In genomic region chr19:5017235-5017634, GRCh38 we compare ENCODE assay signal across 3 cellular contexts.
TF ChIP-seq lines count a peak whose summit lies in the region.

No MANE protein-coding gene starts in this region.

TF ChIP-seq in HepG2, 621 proteins besides CTCF, POLR2A, EP300 and RAD21:
- no peak for TF ChIP-seq ZNF569 (CRISPR knock-in tag; IDR thresholded peaks at IDR 0.05; ENCODE audit: borderline replicate concordance)
- TF ChIP-seq ZBTB40 (IDR thresholded peaks at IDR 0.05), result peak; percentile 59
- TF ChIP-seq ZBTB40 (CRISPR knock-in tag; IDR thresholded peaks at IDR 0.05), result peak; percentile 99

TF ChIP-seq in GM12878, 131 proteins besides CTCF, POLR2A, EP300 and RAD21:
- peak; percentile 85 for TF ChIP-seq ZBTB40 (IDR thresholded peaks at IDR 0.05; ENCODE audit: borderline replicate concordance)
- no peak for TF ChIP-seq ZBTB11 (CRISPR knock-in tag; IDR thresholded peaks at IDR 0.05)

TF ChIP-seq in SK-N-SH treated with all-trans-retinoic acid at 6 μM for 48 hours, 23 proteins besides CTCF, POLR2A, EP300 and RAD21:
- TF ChIP-seq BACH2 (CRISPR knock-in tag; IDR thresholded peaks at IDR 0.05; ENCODE audit: borderline replicate concordance) (no peak), TOX (CRISPR knock-in tag; IDR thresholded peaks at IDR 0.05; ENCODE audit: borderline replicate concordance) (no peak), ZNF8 (CRISPR knock-in tag; IDR thresholded peaks at IDR 0.05) (no peak), POU6F1 (CRISPR knock-in tag; IDR thresholded peaks at IDR 0.05; ENCODE audit: borderline replicate concordance, low read depth) (no peak), PPARA (CRISPR knock-in tag; IDR thresholded peaks at IDR 0.05; ENCODE audit: borderline replicate concordance) (no peak), GLIS3 (CRISPR knock-in tag; IDR thresholded peaks at IDR 0.05) (no peak), ARNTL (CRISPR knock-in tag; IDR thresholded peaks at IDR 0.05; ENCODE audit: borderline replicate concordance, low read depth) (no peak), TCF4 (CRISPR knock-in tag; IDR thresholded peaks at IDR 0.05; ENCODE audit: borderline replicate concordance) (no peak), ESRRG (CRISPR knock-in tag; IDR thresholded peaks at IDR 0.05) (no peak), TSHZ2 (CRISPR knock-in tag; IDR thresholded peaks at IDR 0.05) (no peak), CREB5 (CRISPR knock-in tag; IDR thresholded peaks at IDR 0.05; ENCODE audit: low read depth) (no peak), ZFP3 (CRISPR knock-in tag; IDR thresholded peaks at IDR 0.05) (no peak), ISL1 (CRISPR knock-in tag; IDR thresholded peaks at IDR 0.05) (no peak), ZNF70 (CRISPR knock-in tag; IDR thresholded peaks at IDR 0.05) (no peak)
